11 cellular contexts compared by ENCODE assay signal in the genomic region with DNA sequence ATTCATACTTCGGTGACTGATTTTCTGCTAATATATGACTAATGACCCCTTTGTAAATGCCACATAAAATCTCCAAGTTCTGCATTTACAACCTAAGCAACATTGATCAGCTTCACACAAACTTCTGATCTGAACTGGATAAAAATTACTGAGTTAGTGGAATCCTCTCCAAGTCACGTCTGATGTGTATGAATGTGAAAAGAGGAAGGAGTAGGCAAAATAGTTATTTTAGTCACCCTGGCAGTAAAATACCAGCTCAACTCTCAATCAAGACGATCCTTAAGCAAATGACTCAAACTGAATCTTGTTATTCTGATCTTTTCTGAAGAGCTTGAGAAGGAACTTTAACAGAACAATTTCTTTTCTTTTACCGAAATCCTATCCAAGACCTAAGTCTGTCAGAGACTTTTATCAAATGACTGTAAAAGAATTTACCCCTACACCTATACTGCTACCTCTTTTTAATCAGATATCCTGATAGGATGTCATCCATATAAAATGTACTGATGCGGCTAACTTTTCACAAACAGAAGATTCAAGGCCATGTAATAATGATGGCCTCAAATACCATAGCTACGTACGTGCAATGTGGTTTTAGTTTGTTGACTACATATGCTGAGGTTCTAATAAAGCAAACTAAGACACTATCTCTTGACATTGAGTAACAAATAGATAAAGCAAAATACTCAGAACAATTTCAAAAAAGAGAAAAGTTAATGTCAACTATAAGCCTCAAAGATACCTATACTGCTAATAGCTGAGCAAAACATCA. TPM values are rescaled to one million over a fixed set of nuclear protein-coding genes. Genes with fewer than 3 reads are reported as not detected.
DNase-seq lines count a peak whose midpoint lies in the region; ATAC-seq and TF ChIP-seq lines count a peak whose summit lies in the region.
"Had no signal": no experiment of that assay in that cellular context is flagged by ENCODE, and none has a peak within 500 bp of the region (broad histone marks: within the 10 kb centered on the region; RNA-seq: fewer than 3 reads in every experiment).

No MANE protein-coding gene starts in this region.

- H3K9me3 ChIP-seq in OCI-LY3 (ENCODE audit: insufficient read depth, low read length) (no peaks in the 10 kb centered on the region), breast epithelium (peaks cover 0 to 4% of the 10 kb centered on the region in 2 donors)

- peaks cover 98% of the 10 kb centered on the region for H3K79me2 ChIP-seq in OCI-LY3 (ENCODE audit: low read length)

- no peak for DNase-seq in activated naive CD4-positive, alpha-beta T cell treated with anti-CD3 and anti-CD28 coated beads, Interleukin-2, amount 50 U/mL, for 72 hours (ENCODE audit: low spot score in 2 of 2)
- DNase-seq in activated naive CD4-positive, alpha-beta T cell treated with anti-CD3 and anti-CD28 coated beads, Interleukin-2, amount 50 U/mL, for 16 hours: no peak
- no peak for DNase-seq in stimulated activated naive CD8-positive, alpha-beta T cell treated with anti-CD3 and anti-CD28 coated beads, Interleukin-15, amount 100 ng/mL, for 72 hours
- no peak for DNase-seq in breast epithelium (ENCODE audit: low spot score in 2 of 2)
- no peak for DNase-seq in NCI-H446 treated with DMSO at 0.1 percent for 48 hours (lab: John Stamatoyannopoulos, UW)
- no peak for DNase-seq in 8988T
- DNase-seq: activated naive CD4-positive, alpha-beta T cell treated with anti-CD3 and anti-CD28 coated beads, Interleukin-2, amount 10 ng/mL, durations not matched to agents 7 days and 5 days; endodermal cell; NCI-H2029 treated with DMSO at 0.1 percent for 48 hours had no signal

- peaks cover 0 to 28% of the 10 kb centered on the region in 2 donors for H3K36me3 Mint-ChIP-seq in activated naive CD4-positive, alpha-beta T cell treated with anti-CD3 and anti-CD28 coated beads, Interleukin-2, amount 50 U/mL, for 72 hours

- peak overlapping the region; percentile 65 for H3K4me3 ChIP-seq in OCI-LY3 (ENCODE audit: low read length)
- H3K4me3 ChIP-seq in breast epithelium: no peak overlapping the region

- H3K4me1 ChIP-seq in OCI-LY3 (ENCODE audit: low read length) (peaks cover 31% of the 10 kb centered on the region), breast epithelium (no peaks in the 10 kb centered on the region)

- no peak for TF ChIP-seq CTCF in OCI-LY3 (IDR thresholded peaks at IDR 0.05; ENCODE audit: low read depth, low read length)
- no peak for TF ChIP-seq CTCF in breast epithelium (IDR thresholded peaks at IDR 0.05)

- no peak overlapping the region for H2AFZ ChIP-seq in OCI-LY3 (ENCODE audit: low read depth, low read length)

- no peaks in the 10 kb centered on the region for H3K27me3 Mint-ChIP-seq in stimulated activated naive CD8-positive, alpha-beta T cell treated with anti-CD3 and anti-CD28 coated beads, Interleukin-15, amount 100 ng/mL, for 72 hours
- H3K27me3 Mint-ChIP-seq: activated naive CD4-positive, alpha-beta T cell treated with anti-CD3 and anti-CD28 coated beads, Interleukin-2, amount 10 ng/mL, durations not matched to agents 7 days and 5 days had no signal

- H3K36me3 ChIP-seq in OCI-LY3 (replicated peaks; ENCODE audit: low read depth, low read length) (peaks cover 9% of the 10 kb centered on the region), breast epithelium (no peaks in the 10 kb centered on the region)

- peak overlapping the region; percentile 33 for H3K9ac ChIP-seq in OCI-LY3 (ENCODE audit: low read length)

- ATAC-seq in activated naive CD4-positive, alpha-beta T cell treated with anti-CD3 and anti-CD28 coated beads, Interleukin-2, amount 50 U/mL, for 72 hours: peak; percentile 79 to 88
- peak; percentile 69 for ATAC-seq in HG02870 (IDR thresholded peaks at IDR 0.05; ENCODE audit: unreplicated experiment)
- ATAC-seq in stimulated activated naive CD8-positive, alpha-beta T cell treated with anti-CD3 and anti-CD28 coated beads, Interleukin-15, amount 100 ng/mL, for 72 hours: peak; percentile 67

- TF ChIP-seq POLR2A in breast epithelium (IDR thresholded peaks at IDR 0.05): no peak

- H3K27ac Mint-ChIP-seq in activated naive CD4-positive, alpha-beta T cell treated with anti-CD3 and anti-CD28 coated beads, Interleukin-2, amount 50 U/mL, for 72 hours: no peak overlapping the region
- no peak overlapping the region for H3K27ac Mint-ChIP-seq in stimulated activated naive CD8-positive, alpha-beta T cell treated with anti-CD3 and anti-CD28 coated beads, Interleukin-15, amount 100 ng/mL, for 72 hours
- H3K27ac Mint-ChIP-seq: activated naive CD4-positive, alpha-beta T cell treated with anti-CD3 and anti-CD28 coated beads, Interleukin-2, amount 10 ng/mL, durations not matched to agents 7 days and 5 days; endodermal cell had no signal

- peaks cover 0 to 4% of the 10 kb centered on the region in 2 donors for H3K9me3 Mint-ChIP-seq in activated naive CD4-positive, alpha-beta T cell treated with anti-CD3 and anti-CD28 coated beads, Interleukin-2, amount 50 U/mL, for 72 hours
- no peaks in the 10 kb centered on the region for H3K9me3 Mint-ChIP-seq in stimulated activated naive CD8-positive, alpha-beta T cell treated with anti-CD3 and anti-CD28 coated beads, Interleukin-15, amount 100 ng/mL, for 72 hours
- H3K9me3 Mint-ChIP-seq: endodermal cell had no signal

- peak overlapping the region; percentile 84 for H3K4me2 ChIP-seq in OCI-LY3 (ENCODE audit: low read length)

- H3K4me3 Mint-ChIP-seq in stimulated activated naive CD8-positive, alpha-beta T cell treated with anti-CD3 and anti-CD28 coated beads, Interleukin-15, amount 100 ng/mL, for 72 hours: no peak overlapping the region
- H3K4me3 Mint-ChIP-seq: activated naive CD4-positive, alpha-beta T cell treated with anti-CD3 and anti-CD28 coated beads, Interleukin-2, amount 10 ng/mL, durations not matched to agents 7 days and 5 days; endodermal cell had no signal

- peaks cover 82% of the 10 kb centered on the region for H4K20me1 ChIP-seq in OCI-LY3 (ENCODE audit: insufficient read depth, low read length)

- peaks cover 46% of the 10 kb centered on the region for H3K4me1 Mint-ChIP-seq in stimulated activated naive CD8-positive, alpha-beta T cell treated with anti-CD3 and anti-CD28 coated beads, Interleukin-15, amount 100 ng/mL, for 72 hours

- H3K27me3 ChIP-seq in OCI-LY3 (ENCODE audit: low read depth, low read length): no peaks in the 10 kb centered on the region
- no peaks in the 10 kb centered on the region for H3K27me3 ChIP-seq in breast epithelium

- intact Hi-C loops in breast epithelium (cut with DNase I; ENCODE audit: low total_unique reads): no loop called here

- H3K27ac ChIP-seq in OCI-LY3 (ENCODE audit: low read length) (peak overlapping the region; percentile 62), breast epithelium (no peak overlapping the region)

RNA-seq across cellular contexts. Expression of a gene that starts 23.7 kb away (rescaled TPM):
- total RNA-seq in activated naive CD4-positive, alpha-beta T cell treated with anti-CD3 and anti-CD28 coated beads, Interleukin-2, amount 50 U/mL, for 72 hours: 100 to 1,000 TPM in 1 of 2 donors, 10 to 100 TPM in 1; 68.9 to 120 TPM
- 100 to 1,000 TPM in 1 of 3 donors, 10 to 100 TPM in 2; 71.2 to 111 (median 82.3) TPM for total RNA-seq in breast epithelium
